23 cellular contexts compared by ENCODE assay signal in genomic region chr5:126267435-126267834, GRCh38.
"Had no signal": no experiment of that assay in that cellular context is flagged by ENCODE, and none has a peak within 500 bp of the region (broad histone marks: within the 10 kb centered on the region; RNA-seq: fewer than 3 reads in every experiment).

No MANE protein-coding gene starts in this region.

- H3K9me3 ChIP-seq: lower lobe of right lung, thyroid gland, uterus had no signal

- H3K36me3 ChIP-seq: brain microvascular endothelial cell, lower lobe of right lung, thyroid gland, uterus had no signal

- DNase-seq: activated CD4-positive, alpha-beta T cell treated with anti-CD3 and anti-CD28 coated beads, Interleukin-2, amount 10 ng/mL, durations not matched to agents 24 days and 14 days; activated CD8-positive, alpha-beta memory T cell treated with anti-CD3 and anti-CD28 coated beads, Interleukin-2, amount 50 U/mL, for 4 hours; activated effector memory CD4-positive, alpha-beta T cell treated with Interleukin-2 at 50 U/mL for 16 hours; activated naive CD4-positive, alpha-beta T cell treated with anti-CD3 and anti-CD28 coated beads, Interleukin-2, amount 10 ng/mL, durations not matched to agents 7 days and 5 days; activated naive CD8-positive, alpha-beta T cell treated with anti-CD3 and anti-CD28 coated beads, Interleukin-2, amount 50 U/mL, for 24 hours; activated T-cell treated with anti-CD3 and anti-CD28 coated beads, Interleukin-2, amount 50 U/mL, for 48 hours; aorta; brain microvascular endothelial cell; cortex of kidney; effector CD8-positive, alpha-beta T cell; lower lobe of right lung; midbrain; nephron progenitor cell; nucleus accumbens; posterior cingulate gyrus; retina; stimulated activated CD4-positive, alpha-beta T cell treated with anti-CD3 and anti-CD28 coated beads, Interleukin-12 subunit alpha, Interleukin-12 subunit beta, amount 100 ng/mL, for 4 hours; stimulated activated CD4-positive, alpha-beta T cell treated with anti-CD3 and anti-CD28 coated beads, Interleukin-1b, Interleukin-23, amount 100 ng/mL, for 48 hours; stimulated activated CD8-positive, alpha-beta memory T cell treated with anti-CD3 and anti-CD28 coated beads, Interleukin-4, amount 100 ng/mL, for 48 hours; stimulated activated naive CD4-positive, alpha-beta T cell treated with Interleukin-2 at 50 U/mL for 16 hours; thyroid gland; uterus had no signal

- H3K27ac ChIP-seq: brain microvascular endothelial cell, lower lobe of right lung, thyroid gland, uterus had no signal

- H3K4me3 ChIP-seq: lower lobe of right lung, thyroid gland, uterus had no signal

- FAIRE-seq: islet of Langerhans had no signal

- H3K4me1 ChIP-seq: lower lobe of right lung, thyroid gland, uterus had no signal

- H3K27me3 ChIP-seq: brain microvascular endothelial cell, thyroid gland, uterus had no signal

- ATAC-seq: activated naive CD8-positive, alpha-beta T cell treated with anti-CD3 and anti-CD28 coated beads, Interleukin-2, amount 50 U/mL, for 24 hours; lower lobe of right lung had no signal
